Comparison of ENCODE assay signal across 8 cellular contexts in the genomic region with DNA sequence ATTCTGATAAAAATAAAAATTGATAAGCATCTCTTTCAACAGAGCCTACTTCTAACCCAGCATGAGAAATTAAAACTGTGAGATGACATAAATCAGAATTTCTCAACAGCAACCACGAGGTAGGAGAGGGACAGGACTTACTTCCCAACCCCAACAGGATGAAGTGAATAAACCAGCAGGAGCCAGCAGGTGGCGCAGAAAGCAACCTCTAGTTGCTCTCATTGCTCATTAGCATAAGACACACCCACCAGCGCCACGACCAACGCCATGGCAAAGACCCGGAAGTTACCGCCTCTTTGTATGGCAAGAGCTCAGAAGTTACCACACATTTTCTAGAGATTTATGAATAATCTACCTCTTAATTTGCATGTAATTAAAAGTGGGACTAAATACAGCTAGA.
A peak's percentile ranks its signal among the peaks of the same experiment; 100 is the strongest.
DNase-seq lines count a peak whose midpoint lies in the region; ATAC-seq and TF ChIP-seq lines count a peak whose summit lies in the region.

No MANE protein-coding gene starts in this region.

- intact Hi-C loops in posterior cingulate gyrus (cut with DNase I): no loop called here

- DNase-seq in GDM1 (lab: John Stamatoyannopoulos, UW) (peak; percentile 56), M059J (ENCODE audit: low read depth) (peak; percentile 81), fibroblast of pulmonary artery (ENCODE audit: low read depth) (peak; percentile 9), posterior cingulate gyrus (peak in 9 of 10 donors; percentile 15 to 94 (median 69)), GM03348 (ENCODE audit: low spot score) (no peak)

- H3K4me3 ChIP-seq in fibroblast of pulmonary artery (replicated peaks; ENCODE audit: low read depth, low read length): no peak overlapping the region

- peak; percentile 95 for ATAC-seq in GM21825 (IDR thresholded peaks at IDR 0.05; ENCODE audit: unreplicated experiment)
- peak; percentile 71; the same call in 2 of the 3 replicates for ATAC-seq in SK-N-SH treated with all-trans-retinoic acid at 6 μM for 48 hours
- no peak for ATAC-seq in GM18511 (IDR thresholded peaks at IDR 0.05; ENCODE audit: unreplicated experiment)

- TF ChIP-seq CTCF in fibroblast of pulmonary artery (IDR thresholded peaks at IDR 0.05; ENCODE audit: low read length, missing control alignments): no peak

TF ChIP-seq in SK-N-SH treated with all-trans-retinoic acid at 6 μM for 48 hours, 23 proteins besides CTCF, POLR2A, EP300 and RAD21:
- TF ChIP-seq TOX (CRISPR knock-in tag; IDR thresholded peaks at IDR 0.05; ENCODE audit: borderline replicate concordance) (no peak), ARNTL (CRISPR knock-in tag; IDR thresholded peaks at IDR 0.05; ENCODE audit: borderline replicate concordance, low read depth) (no peak), ZNF70 (CRISPR knock-in tag; IDR thresholded peaks at IDR 0.05) (no peak), CSDC2 (CRISPR knock-in tag; IDR thresholded peaks at IDR 0.05) (no peak), BACH2 (CRISPR knock-in tag; IDR thresholded peaks at IDR 0.05; ENCODE audit: borderline replicate concordance) (no peak), ESRRG (CRISPR knock-in tag; IDR thresholded peaks at IDR 0.05) (no peak), PPARA (CRISPR knock-in tag; IDR thresholded peaks at IDR 0.05; ENCODE audit: borderline replicate concordance) (no peak), GLIS3 (CRISPR knock-in tag; IDR thresholded peaks at IDR 0.05) (no peak)
- TF ChIP-seq, protein P1, sequence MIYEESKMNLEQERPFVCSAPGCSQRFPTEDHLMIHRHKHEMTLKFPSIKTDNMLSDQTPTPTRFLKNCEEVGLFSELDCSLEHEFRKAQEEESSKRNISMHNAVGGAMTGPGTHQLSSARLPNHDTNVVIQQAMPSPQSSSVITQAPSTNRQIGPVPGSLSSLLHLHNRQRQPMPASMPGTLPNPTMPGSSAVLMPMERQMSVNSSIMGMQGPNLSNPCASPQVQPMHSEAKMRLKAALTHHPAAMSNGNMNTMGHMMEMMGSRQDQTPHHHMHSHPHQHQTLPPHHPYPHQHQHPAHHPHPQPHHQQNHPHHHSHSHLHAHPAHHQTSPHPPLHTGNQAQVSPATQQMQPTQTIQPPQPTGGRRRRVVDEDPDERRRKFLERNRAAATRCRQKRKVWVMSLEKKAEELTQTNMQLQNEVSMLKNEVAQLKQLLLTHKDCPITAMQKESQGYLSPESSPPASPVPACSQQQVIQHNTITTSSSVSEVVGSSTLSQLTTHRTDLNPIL (CRISPR knock-in tag; IDR thresholded peaks at IDR 0.05; ENCODE audit: low read depth): no peak
- TF ChIP-seq, protein P2, sequence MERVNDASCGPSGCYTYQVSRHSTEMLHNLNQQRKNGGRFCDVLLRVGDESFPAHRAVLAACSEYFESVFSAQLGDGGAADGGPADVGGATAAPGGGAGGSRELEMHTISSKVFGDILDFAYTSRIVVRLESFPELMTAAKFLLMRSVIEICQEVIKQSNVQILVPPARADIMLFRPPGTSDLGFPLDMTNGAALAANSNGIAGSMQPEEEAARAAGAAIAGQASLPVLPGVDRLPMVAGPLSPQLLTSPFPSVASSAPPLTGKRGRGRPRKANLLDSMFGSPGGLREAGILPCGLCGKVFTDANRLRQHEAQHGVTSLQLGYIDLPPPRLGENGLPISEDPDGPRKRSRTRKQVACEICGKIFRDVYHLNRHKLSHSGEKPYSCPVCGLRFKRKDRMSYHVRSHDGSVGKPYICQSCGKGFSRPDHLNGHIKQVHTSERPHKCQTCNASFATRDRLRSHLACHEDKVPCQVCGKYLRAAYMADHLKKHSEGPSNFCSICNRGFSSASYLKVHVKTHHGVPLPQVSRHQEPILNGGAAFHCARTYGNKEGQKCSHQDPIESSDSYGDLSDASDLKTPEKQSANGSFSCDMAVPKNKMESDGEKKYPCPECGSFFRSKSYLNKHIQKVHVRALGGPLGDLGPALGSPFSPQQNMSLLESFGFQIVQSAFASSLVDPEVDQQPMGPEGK (CRISPR knock-in tag; IDR thresholded peaks at IDR 0.05; ENCODE audit: borderline replicate concordance): no peak
